ENCODE assay signal across 24 cellular contexts in the genomic region with DNA sequence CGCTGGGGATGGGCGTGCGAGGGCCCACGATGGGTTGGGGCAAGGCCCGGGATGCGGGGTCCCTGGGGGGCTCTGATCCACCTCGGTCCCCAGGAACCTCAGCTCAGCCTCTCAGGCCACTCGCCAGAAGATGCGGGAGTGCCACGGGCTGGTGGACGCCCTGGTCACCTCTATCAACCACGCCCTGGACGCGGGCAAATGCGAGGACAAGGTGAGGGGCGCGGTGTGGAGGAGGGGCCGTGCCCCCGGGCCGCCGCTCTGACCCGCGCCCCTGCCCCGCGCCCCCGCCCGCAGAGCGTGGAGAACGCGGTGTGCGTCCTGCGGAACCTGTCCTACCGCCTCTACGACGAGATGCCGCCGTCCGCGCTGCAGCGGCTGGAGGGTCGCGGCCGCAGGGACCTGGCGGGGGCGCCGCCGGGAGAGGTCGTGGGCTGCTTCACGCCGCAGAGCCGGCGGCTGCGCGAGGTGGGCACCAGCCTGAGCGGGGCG. TPM values are rescaled to one million over a fixed set of nuclear protein-coding genes. Genes with fewer than 3 reads are reported as not detected.
"Had no signal": no experiment of that assay in that cellular context is flagged by ENCODE, and none has a peak within 500 bp of the region (broad histone marks: within the 10 kb centered on the region; RNA-seq: fewer than 3 reads in every experiment).

No MANE protein-coding gene starts in this region.

- H3K27me3 ChIP-seq: pancreas, upper lobe of right lung had no signal

- H3K9me3 ChIP-seq: esophagus muscularis mucosa, gastroesophageal sphincter, neutrophil, pancreas, upper lobe of right lung had no signal

- H3K27ac ChIP-seq: esophagus muscularis mucosa, gastroesophageal sphincter, heart right ventricle, neutrophil, pancreas, upper lobe of right lung had no signal

- FAIRE-seq: pancreas had no signal

- ATAC-seq: activated CD8-positive, alpha-beta memory T cell treated with anti-CD3 and anti-CD28 coated beads, Interleukin-2, amount 10 ng/mL, durations not matched to agents 7 days and 5 days; gastroesophageal sphincter; heart right ventricle; naive thymus-derived CD4-positive, alpha-beta T cell; pancreas; sciatic nerve; upper lobe of right lung had no signal

- H3K36me3 ChIP-seq: esophagus muscularis mucosa, gastroesophageal sphincter, heart right ventricle, neutrophil, upper lobe of right lung had no signal

- DNase-seq: activated CD4-positive, alpha-beta memory T cell treated with anti-CD3 and anti-CD28 coated beads, Interleukin-2, amount 10 ng/mL, durations not matched to agents 7 days and 5 days; activated CD4-positive, alpha-beta T cell treated with anti-CD3 and anti-CD28 coated beads for 48 hours; activated CD4-positive, CD25-positive, alpha-beta regulatory T cell; activated CD8-positive, alpha-beta memory T cell treated with anti-CD3 and anti-CD28 coated beads, Interleukin-2, amount 10 ng/mL, durations not matched to agents 7 days and 5 days; activated naive CD4-positive, alpha-beta T cell; activated naive CD8-positive, alpha-beta T cell treated with anti-CD3 and anti-CD28 coated beads for 36 hours; amniotic stem cell; effector CD8-positive, alpha-beta T cell; immature natural killer cell; mesendoderm; stimulated activated CD4-positive, alpha-beta T cell treated with anti-CD3 and anti-CD28 coated beads, Interleukin-4, amount 100 ng/mL, for 24 hours; T-helper 1 cell; T-helper 9 cell; upper lobe of right lung had no signal

- H3K4me3 ChIP-seq: esophagus muscularis mucosa, gastroesophageal sphincter, heart right ventricle, pancreas, smooth muscle cell, upper lobe of right lung had no signal

- H3K4me2 ChIP-seq: smooth muscle cell had no signal

- H3K4me1 ChIP-seq: pancreas, upper lobe of right lung had no signal

RNA-seq across cellular contexts. Expression of gene PKP3, which starts 6.3 kb away (rescaled TPM):
- total RNA-seq: activated CD4-positive, alpha-beta memory T cell treated with anti-CD3 and anti-CD28 coated beads, Interleukin-2, amount 10 ng/mL, durations not matched to agents 7 days and 5 days; activated naive CD8-positive, alpha-beta T cell treated with anti-CD3 and anti-CD28 coated beads for 36 hours; activated T-helper 17 cell treated with anti-CD3 and anti-CD28 coated beads, Interleukin-2, amount 50 U/mL, for 72 hours; naive thymus-derived CD4-positive, alpha-beta T cell had no signal
- polyA plus RNA-seq: naive thymus-derived CD4-positive, alpha-beta T cell had no signal

RNA-seq across cellular contexts. Expression of gene ANO9, which starts 41.5 kb away (rescaled TPM):
- total RNA-seq: cerebellum had no signal
